ENCODE assay signal across 26 cellular contexts in genomic region chr6:147015674-147016073, GRCh38.
"Had no signal": no experiment of that assay in that cellular context is flagged by ENCODE, and none has a peak within 500 bp of the region (broad histone marks: within the 10 kb centered on the region; RNA-seq: fewer than 3 reads in every experiment).

No MANE protein-coding gene starts in this region.

- H3K27ac ChIP-seq: neural progenitor cell, neutrophil, pancreas, prostate gland, right atrium auricular region, right lobe of liver, sigmoid colon, suprapubic skin, testis, tibial artery, transverse colon, upper lobe of right lung, uterus had no signal

- H2AFZ ChIP-seq: neural progenitor cell had no signal

- ATAC-seq: naive thymus-derived CD4-positive, alpha-beta T cell; natural killer cell; pancreas; right lobe of liver; upper lobe of right lung had no signal

- H3K36me3 ChIP-seq: neural progenitor cell, neutrophil, pancreas, prostate gland, right atrium auricular region, right lobe of liver, sigmoid colon, suprapubic skin, tibial artery, transverse colon, upper lobe of right lung, uterus had no signal

- H3K27me3 ChIP-seq: neural progenitor cell, neutrophil, pancreas, right atrium auricular region, right lobe of liver, sigmoid colon, suprapubic skin, testis, tibial artery, transverse colon, upper lobe of right lung, uterus had no signal

- DNase-seq: naive thymus-derived CD4-positive, alpha-beta T cell; natural killer cell; nucleus accumbens; pancreas; retina; right lobe of liver; sigmoid colon; small intestine; stimulated activated CD4-positive, alpha-beta T cell treated with anti-CD3 and anti-CD28 coated beads, Interleukin-15, amount 100 ng/mL, for 24 hours; stimulated activated CD4-positive, alpha-beta T cell treated with anti-CD3 and anti-CD28 coated beads, Interleukin-2, amount 100 ng/mL, for 24 hours; stimulated activated CD4-positive, alpha-beta T cell treated with anti-CD3 and anti-CD28 coated beads, Interleukin-2, amount 100 ng/mL, for 48 hours; stimulated activated CD4-positive, alpha-beta T cell treated with anti-CD3 and anti-CD28 coated beads, Interleukin-4, amount 100 ng/mL, for 24 hours; stimulated activated naive CD4-positive, alpha-beta T cell; stimulated activated naive CD8-positive, alpha-beta T cell treated with anti-CD3 and anti-CD28 coated beads, Interleukin-15, amount 100 ng/mL, for 72 hours; stimulated activated naive CD8-positive, alpha-beta T cell treated with anti-CD3 and anti-CD28 coated beads, Interleukin-15, Interleukin-2, amounts not matched to agents 100 U/mL and 50 U/mL, for 24 hours; substantia nigra; testis; tibial artery; transverse colon; upper lobe of right lung; uterus had no signal

- H3K4me3 ChIP-seq: neural progenitor cell, pancreas, prostate gland, right atrium auricular region, right lobe of liver, sigmoid colon, suprapubic skin, testis, tibial artery, transverse colon, upper lobe of right lung, uterus had no signal

- H3K9me3 ChIP-seq: neutrophil, pancreas, prostate gland, right atrium auricular region, right lobe of liver, sigmoid colon, suprapubic skin, testis, tibial artery, transverse colon, upper lobe of right lung, uterus had no signal

- H3K9ac ChIP-seq: neural progenitor cell had no signal

- H3K4me1 ChIP-seq: neural progenitor cell, pancreas, prostate gland, right atrium auricular region, right lobe of liver, sigmoid colon, suprapubic skin, testis, tibial artery, transverse colon, upper lobe of right lung, uterus had no signal

- H3K4me2 ChIP-seq: neural progenitor cell had no signal
